Comparison of ENCODE assay signal across 17 cellular contexts in genomic region chr1:9203623-9204022, GRCh38. TPM values are rescaled to one million over a fixed set of nuclear protein-coding genes. Genes with fewer than 3 reads are reported as not detected.
DNase-seq lines count a peak whose midpoint lies in the region; ATAC-seq and TF ChIP-seq lines count a peak whose summit lies in the region.
"Had no signal": no experiment of that assay in that cellular context is flagged by ENCODE, and none has a peak within 500 bp of the region (broad histone marks: within the 10 kb centered on the region; RNA-seq: fewer than 3 reads in every experiment).

No MANE protein-coding gene starts in this region.

- TF ChIP-seq POLR2A in IMR-90 (IDR thresholded peaks at IDR 0.05; ENCODE audit: low read depth, low read length) = no peak

- dilution Hi-C loops in IMR-90 (cut with HindIII; ENCODE audit: low sequenced_read_pairs, unreplicated experiment) = no loop called here

- H3K18ac ChIP-seq in IMR-90 (ENCODE audit: low read depth, low read length) = no peak overlapping the region

- no peaks in the 10 kb centered on the region; the same call in 1 of the 2 replicates for H3K27me3 ChIP-seq in IMR-90 (ENCODE audit: control insufficient read depth, insufficient read depth, low read length)
- H3K27me3 ChIP-seq: right atrium auricular region had no signal

- no peak overlapping the region; the same call in 2 of the 3 replicates for H2BK15ac ChIP-seq in IMR-90 (ENCODE audit: low read depth, low read length)

- H3K56ac ChIP-seq in IMR-90 (ENCODE audit: extremely low read depth, insufficient read depth, low read length) = no peak overlapping the region

- no peak overlapping the region for H4K5ac ChIP-seq in IMR-90 (ENCODE audit: low read depth, low read length)

- peak; percentile 60 for DNase-seq in activated CD4-positive, alpha-beta T cell treated with anti-CD3 and anti-CD28 coated beads, Interleukin-2, amount 10 ng/mL, durations not matched to agents 24 days and 14 days
- DNase-seq in activated CD4-positive, alpha-beta T cell treated with anti-CD3 and anti-CD28 coated beads for 1 hour = no peak
- no peak for DNase-seq in IMR-90
- DNase-seq in naive thymus-derived CD8-positive, alpha-beta T cell = peak in 5 of 10 donors; percentile 19 to 61 (median 45)
- no peak for DNase-seq in amygdala (lab: John Stamatoyannopoulos, UW)
- no peak for DNase-seq in G401 (ENCODE audit: low spot score)
- DNase-seq: dorsolateral prefrontal cortex; esophagus squamous epithelium; GM23248; NCI-H1694; NCI-H446 treated with DMSO at 0.1 percent for 48 hours; stimulated activated CD4-positive, alpha-beta T cell treated with anti-CD3 and anti-CD28 coated beads, Interleukin-4, amount 100 ng/mL, for 1 hour had no signal

- H3K9me1 ChIP-seq in IMR-90 (ENCODE audit: insufficient read depth, low read length) = peaks cover 3% of the 10 kb centered on the region

- no peak overlapping the region for H3K4me3 Mint-ChIP-seq in activated CD4-positive, alpha-beta T cell treated with anti-CD3 and anti-CD28 coated beads, Interleukin-2, amount 10 ng/mL, durations not matched to agents 24 days and 14 days
- H3K4me3 Mint-ChIP-seq in activated naive CD8-positive, alpha-beta T cell = peak overlapping the region; percentile 17
- H3K4me3 Mint-ChIP-seq in naive thymus-derived CD8-positive, alpha-beta T cell = peak overlapping the region in 9 of 10 donors; percentile 0 to 79 (median 7)

- H3K9me3 ChIP-seq in IMR-90 (ENCODE audit: control insufficient read depth, insufficient read depth, low read length) = no peaks in the 10 kb centered on the region
- H3K9me3 ChIP-seq: A549, esophagus squamous epithelium, right atrium auricular region had no signal

- peak overlapping the region; percentile 40 for H2AFZ ChIP-seq in IMR-90 (replicated peaks; ENCODE audit: low read length, poor library complexity)
- H2AFZ ChIP-seq: GM23248 had no signal

- intact Hi-C loops in activated CD4-positive, alpha-beta T cell treated with anti-CD3 and anti-CD28 coated beads, Interleukin-2, amount 10 ng/mL, durations not matched to agents 24 days and 14 days (cut with micrococcal nuclease) = no loop called here
- intact Hi-C loops in IMR-90 (cut with micrococcal nuclease) = loop anchor here (5.0 kb wide), 2 partner anchors 34 to 76 kb away; partner anchors contain the start of gene GPR157

- no peaks in the 10 kb centered on the region for H4K20me1 ChIP-seq in IMR-90 (ENCODE audit: insufficient read depth, low read length)

- peak overlapping the region; percentile 51 for H2AK5ac ChIP-seq in IMR-90 (ENCODE audit: low read depth, low read length)

- no peak overlapping the region for H2AK9ac ChIP-seq in IMR-90 (replicated peaks; ENCODE audit: low read depth, low read length, poor library complexity)

- in situ Hi-C loops in IMR-90 (cut with MboI; ENCODE audit: low sequenced_read_pairs) = no loop called here
- in situ Hi-C loops in G401 (cut with HindIII; ENCODE audit: low sequenced_read_pairs) = no loop called here

- peaks cover 0 to 11% of the 10 kb centered on the region in 2 experiments; a peak in 1 of 4 replicates for H3K79me1 ChIP-seq in IMR-90 (ENCODE audit: low read depth in 1 of 2, low read length in 2 of 2)

- no peak overlapping the region for H2BK20ac ChIP-seq in IMR-90 (ENCODE audit: low read depth, low read length)

- H3K36me3 Mint-ChIP-seq in activated CD4-positive, alpha-beta T cell treated with anti-CD3 and anti-CD28 coated beads, Interleukin-2, amount 10 ng/mL, durations not matched to agents 24 days and 14 days (ENCODE audit: low read depth) = no peaks in the 10 kb centered on the region
- peaks cover 2% of the 10 kb centered on the region for H3K36me3 Mint-ChIP-seq in activated naive CD8-positive, alpha-beta T cell
- peaks cover 0 to 2% (median 0%) of the 10 kb centered on the region in 3 donors for H3K36me3 Mint-ChIP-seq in naive thymus-derived CD8-positive, alpha-beta T cell
- H3K36me3 Mint-ChIP-seq: CD4-positive, alpha-beta memory T cell had no signal

- H3K4me2 ChIP-seq in IMR-90 (ENCODE audit: low read depth, low read length) = no peak overlapping the region
- H3K4me2 ChIP-seq: A549 had no signal

- peaks cover 22% of the 10 kb centered on the region for H3K4me1 ChIP-seq in IMR-90 (ENCODE audit: control insufficient read depth, insufficient read depth, low read length)
- H3K4me1 ChIP-seq: A549 had no signal

- H3K4ac ChIP-seq in IMR-90 (ENCODE audit: low read depth, low read length) = 0 out of 2 replicates have a peak overlapping the region, but pooled peaks have one; percentile 12

- no CpG with 5 or more reads among the region's 10 CpGs for WGBS in IMR-90 (ENCODE audit: extremely low coverage in 2 of 2, insufficient read length in 1 of 2), 2 experiments

- CTCF ChIA-PET in IMR-90 (lab: Yijun Ruan, JAX) = no interaction called here

- BruUV-seq in IMR-90 (replicated peaks; lab: Mats Ljungman, UMichigan) = no TSS peak

- H3K9ac ChIP-seq in IMR-90 (ENCODE audit: low read depth, low read length) = no peak overlapping the region

- H3K4me1 Mint-ChIP-seq in activated CD4-positive, alpha-beta T cell treated with anti-CD3 and anti-CD28 coated beads, Interleukin-2, amount 10 ng/mL, durations not matched to agents 24 days and 14 days = peaks cover 34% of the 10 kb centered on the region
- peaks cover 40% of the 10 kb centered on the region for H3K4me1 Mint-ChIP-seq in activated naive CD8-positive, alpha-beta T cell (ENCODE audit: low read depth)
- H3K4me1 Mint-ChIP-seq in naive thymus-derived CD8-positive, alpha-beta T cell = peaks cover 22 to 49% (median 40%) of the 10 kb centered on the region in 4 donors

- no peaks in the 10 kb centered on the region for H3K36me3 ChIP-seq in IMR-90 (ENCODE audit: control insufficient read depth, insufficient read depth, low read length)
- H3K36me3 ChIP-seq: esophagus squamous epithelium, right atrium auricular region had no signal

- H3K27me3 Mint-ChIP-seq in activated CD4-positive, alpha-beta T cell treated with anti-CD3 and anti-CD28 coated beads, Interleukin-2, amount 10 ng/mL, durations not matched to agents 24 days and 14 days = peaks cover 74% of the 10 kb centered on the region
- peaks cover 52% of the 10 kb centered on the region for H3K27me3 Mint-ChIP-seq in activated naive CD8-positive, alpha-beta T cell
- peaks cover 49 to 93% (median 70%) of the 10 kb centered on the region in 5 donors for H3K27me3 Mint-ChIP-seq in naive thymus-derived CD8-positive, alpha-beta T cell

- H2BK120ac ChIP-seq in IMR-90 (ENCODE audit: low read depth, low read length) = no peak overlapping the region

- no peak overlapping the region for H4K8ac ChIP-seq in IMR-90 (ENCODE audit: low read depth in 2 of 2, low read length in 2 of 2)

- no peak for TF ChIP-seq CTCF in IMR-90 (conservative IDR thresholded peaks at IDR 0.05; ENCODE audit: low read depth, low read length)

- H3K4me3 ChIP-seq in IMR-90 (ENCODE audit: insufficient read depth, low read depth, low read length) = no peak overlapping the region
- H3K4me3 ChIP-seq: A549, esophagus squamous epithelium, right atrium auricular region had no signal

- no peak overlapping the region for H4K91ac ChIP-seq in IMR-90 (ENCODE audit: insufficient read depth, low read depth, low read length)

- no peaks in the 10 kb centered on the region for H3K9me3 Mint-ChIP-seq in activated CD4-positive, alpha-beta T cell treated with anti-CD3 and anti-CD28 coated beads, Interleukin-2, amount 10 ng/mL, durations not matched to agents 24 days and 14 days
- H3K9me3 Mint-ChIP-seq in activated naive CD8-positive, alpha-beta T cell (ENCODE audit: low read depth) = no peaks in the 10 kb centered on the region
- no peaks in the 10 kb centered on the region for H3K9me3 Mint-ChIP-seq in naive thymus-derived CD8-positive, alpha-beta T cell

- POLR2A ChIA-PET in IMR-90 (lab: Charles Lee; ENCODE audit: unreplicated experiment) = no interaction called here
- POLR2A ChIA-PET in naive thymus-derived CD8-positive, alpha-beta T cell (lab: Charles Lee) = no interaction called here

- ATAC-seq in IMR-90 (ENCODE audit: low read depth) (no peak), GM21619 (IDR thresholded peaks at IDR 0.05; ENCODE audit: unreplicated experiment) (no peak)
- ATAC-seq in naive thymus-derived CD8-positive, alpha-beta T cell = peak; percentile 61 to 83
- ATAC-seq: A549 had no signal

- no peak overlapping the region for H3K27ac Mint-ChIP-seq in activated CD4-positive, alpha-beta T cell treated with anti-CD3 and anti-CD28 coated beads, Interleukin-2, amount 10 ng/mL, durations not matched to agents 24 days and 14 days
- no peak overlapping the region for H3K27ac Mint-ChIP-seq in activated naive CD8-positive, alpha-beta T cell
- H3K27ac Mint-ChIP-seq in naive thymus-derived CD8-positive, alpha-beta T cell = peak overlapping the region in 1 of 10 donors; percentile 41

- H2BK5ac ChIP-seq in IMR-90 (ENCODE audit: low read depth, low read length, poor library complexity, severe bottlenecking) = peak overlapping the region; percentile 41

- no peak for TF ChIP-seq RAD21 in IMR-90 (IDR thresholded peaks at IDR 0.05; ENCODE audit: low read length)

- H3K23ac ChIP-seq in IMR-90 (ENCODE audit: low read depth, low read length) = no peak overlapping the region

- H3K14ac ChIP-seq in IMR-90 (replicated peaks; ENCODE audit: low read depth, low read length) = no peak overlapping the region

- H3K27ac ChIP-seq in IMR-90 (ENCODE audit: insufficient read depth, low read length) = no peak overlapping the region
- H3K27ac ChIP-seq: A549, dorsolateral prefrontal cortex, esophagus squamous epithelium, GM23248, right atrium auricular region had no signal

TF ChIP-seq in IMR-90, 13 proteins besides CTCF, POLR2A, EP300 and RAD21 (continues in another document):
- TF ChIP-seq CEBPB (IDR thresholded peaks at IDR 0.05; ENCODE audit: low read depth, low read length) (no peak), MAZ (IDR thresholded peaks at IDR 0.05; ENCODE audit: borderline replicate concordance, low read depth, low read length) (no peak), BHLHE40 (IDR thresholded peaks at IDR 0.05; ENCODE audit: low read depth, low read length) (no peak), RFX5 (IDR thresholded peaks at IDR 0.05; ENCODE audit: low read depth, low read length) (no peak), MXI1 (IDR thresholded peaks at IDR 0.05; ENCODE audit: borderline replicate concordance, low read depth, low read length) (no peak)

RNA-seq across cellular contexts. Expression of gene H6PD, which starts 31.0 kb away (rescaled TPM):
- 17.4 and 17.7 TPM in 2 replicates for total RNA-seq in activated CD4-positive, alpha-beta T cell treated with anti-CD3 and anti-CD28 coated beads, Interleukin-2, amount 10 ng/mL, durations not matched to agents 24 days and 14 days
- 8.3 and 9.3 TPM in 2 replicates for total RNA-seq in IMR-90 (2012; rRNA removed)
- 22.1 and 22.7 TPM in 2 replicates for polyA plus RNA-seq in IMR-90 (2012; rRNA removed)
- 11.9 and 21.1 TPM in 2 replicates for polyA plus RNA-seq in IMR-90 (2012; cell fraction: cytosol; rRNA removed)
- polyA plus RNA-seq in IMR-90 (2012; cell fraction: nucleus; rRNA removed; ENCODE audit: low replicate concordance) = 23.3 and 30.1 TPM in 2 replicates
- total RNA-seq in naive thymus-derived CD8-positive, alpha-beta T cell = 10 to 100 TPM; 18.7 to 18.9 TPM
- polyA plus RNA-seq in naive thymus-derived CD8-positive, alpha-beta T cell = 10 to 100 TPM in 2 of 3 donors, 1 to 10 TPM in 1; 8.5 to 14.9 (median 11.0) TPM
- total RNA-seq in G401 (2014; rRNA removed; shearing (Covaris generic)) = 14.0 and 17.6 TPM in 2 replicates

Comparison
In these comparisons a context has a peak if more than half of its experiments do, and no peak if none do; other contexts are left out.
1. ATAC-seq: peak in naive thymus-derived CD8-positive, alpha-beta T cell (2 of 2); none in IMR-90 (single experiment) and GM21619 (single experiment).